In the genomic region with DNA sequence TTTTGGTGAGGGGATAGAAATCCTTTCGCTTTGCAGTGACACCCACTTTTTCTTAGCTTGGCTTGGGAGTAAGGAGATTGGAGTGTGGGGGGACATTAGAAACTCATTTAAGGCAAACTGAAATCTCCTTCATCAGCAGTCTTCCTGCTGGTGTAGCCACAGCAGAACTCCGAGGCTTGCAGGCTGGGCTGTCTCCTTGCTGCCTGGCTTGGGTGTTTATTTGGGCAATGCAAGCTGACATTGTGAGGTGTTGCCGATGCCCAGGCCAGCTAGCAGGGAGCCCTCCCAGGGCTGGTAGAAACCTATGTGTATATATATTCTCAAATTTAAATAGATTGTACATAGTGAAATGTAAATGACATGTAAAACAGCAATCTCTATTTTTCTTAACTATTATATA, we compare ENCODE assay signal across 24 cellular contexts. TPM values are rescaled to one million over a fixed set of nuclear protein-coding genes. Genes with fewer than 3 reads are reported as not detected.
"Had no signal": no experiment of that assay in that cellular context is flagged by ENCODE, and none has a peak within 500 bp of the region (broad histone marks: within the 10 kb centered on the region; RNA-seq: fewer than 3 reads in every experiment).

No MANE protein-coding gene starts in this region.

- H3K4me1 ChIP-seq: SJSA1 had no signal

- H3K27me3 ChIP-seq: Peyer's patch, SJSA1 had no signal

- H2AFZ ChIP-seq: PC-9 had no signal

- H3K4me3 ChIP-seq: PC-9, Peyer's patch, SJSA1, SK-N-MC had no signal

- H3K4me2 ChIP-seq: PC-9 had no signal

- H3K27ac ChIP-seq: HL-60, PC-9, SJSA1, SK-N-MC had no signal

- DNase-seq: KBM-7, NCI-H1092, NCI-H1105 treated with DMSO at 0.1 percent for 48 hours, NCI-H1417 treated with DMSO at 0.1 percent for 48 hours, NCI-H146, NCI-H1694 treated with DMSO at 0.1 percent for 48 hours, NCI-H1930, NCI-H2081, NCI-H2107, NCI-H2227 treated with DMSO at 0.1 percent for 48 hours, NCI-H524, NCI-H69, NCI-H774, OCI-M1, PC-9, Peyer's patch, Right ventricle myocardium superior, SIG-M5 had no signal

- H3K9me3 ChIP-seq: Peyer's patch, SJSA1 had no signal

RNA-seq across cellular contexts. Expression of gene GDF7, which starts 11.8 kb away (rescaled TPM):
- total RNA-seq: LHCN-M2, MCF 10A, RPMI7951 had no signal
